Comparison of ENCODE assay signal across 1 cellular context in the genomic region with DNA sequence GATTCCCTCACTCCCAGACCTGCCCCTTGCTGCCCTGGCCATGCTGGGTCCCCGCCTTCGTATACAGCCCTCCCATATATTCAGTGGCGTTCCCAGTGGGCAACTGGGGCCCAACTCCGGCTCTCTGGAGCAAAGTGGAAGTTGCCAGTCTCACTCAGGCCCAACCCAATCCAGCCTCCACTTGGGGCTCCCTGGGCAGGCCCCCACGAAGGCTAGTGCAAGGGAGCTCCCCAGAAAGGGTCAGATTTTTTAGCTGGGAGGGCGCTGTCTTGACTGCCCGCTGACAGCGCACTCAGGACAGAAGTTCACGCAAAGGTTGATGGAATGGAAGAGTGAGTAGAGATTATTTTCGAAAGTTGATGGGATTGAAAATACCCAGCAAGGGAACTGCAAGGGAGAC.
TF ChIP-seq lines count a peak whose summit lies in the region.

No MANE protein-coding gene starts in this region.

TF ChIP-seq in GM23338, 12 proteins besides CTCF, POLR2A, EP300 and RAD21 (continued from another document):
- TF ChIP-seq, protein P1, sequence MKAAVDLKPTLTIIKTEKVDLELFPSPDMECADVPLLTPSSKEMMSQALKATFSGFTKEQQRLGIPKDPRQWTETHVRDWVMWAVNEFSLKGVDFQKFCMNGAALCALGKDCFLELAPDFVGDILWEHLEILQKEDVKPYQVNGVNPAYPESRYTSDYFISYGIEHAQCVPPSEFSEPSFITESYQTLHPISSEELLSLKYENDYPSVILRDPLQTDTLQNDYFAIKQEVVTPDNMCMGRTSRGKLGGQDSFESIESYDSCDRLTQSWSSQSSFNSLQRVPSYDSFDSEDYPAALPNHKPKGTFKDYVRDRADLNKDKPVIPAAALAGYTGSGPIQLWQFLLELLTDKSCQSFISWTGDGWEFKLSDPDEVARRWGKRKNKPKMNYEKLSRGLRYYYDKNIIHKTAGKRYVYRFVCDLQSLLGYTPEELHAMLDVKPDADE (IDR thresholded peaks at IDR 0.05) = no peak
- TF ChIP-seq ZNF114 (CRISPR knock-in tag; IDR thresholded peaks at IDR 0.05) (no peak), CREB1 (CRISPR knock-in tag; IDR thresholded peaks at IDR 0.05; ENCODE audit: low read depth) (no peak), NANOG (IDR thresholded peaks at IDR 0.05; ENCODE audit: borderline replicate concordance) (no peak), STAT1 (IDR thresholded peaks at IDR 0.05; ENCODE audit: unreplicated experiment) (no peak), POLR2AphosphoS5 (IDR thresholded peaks at IDR 0.05; ENCODE audit: low read depth) (no peak), ZNF331 (CRISPR knock-in tag; IDR thresholded peaks at IDR 0.05; ENCODE audit: low read depth) (no peak), EZH2phosphoT487 (IDR thresholded peaks at IDR 0.05; ENCODE audit: unreplicated experiment) (no peak)
- TF ChIP-seq, protein P2, sequence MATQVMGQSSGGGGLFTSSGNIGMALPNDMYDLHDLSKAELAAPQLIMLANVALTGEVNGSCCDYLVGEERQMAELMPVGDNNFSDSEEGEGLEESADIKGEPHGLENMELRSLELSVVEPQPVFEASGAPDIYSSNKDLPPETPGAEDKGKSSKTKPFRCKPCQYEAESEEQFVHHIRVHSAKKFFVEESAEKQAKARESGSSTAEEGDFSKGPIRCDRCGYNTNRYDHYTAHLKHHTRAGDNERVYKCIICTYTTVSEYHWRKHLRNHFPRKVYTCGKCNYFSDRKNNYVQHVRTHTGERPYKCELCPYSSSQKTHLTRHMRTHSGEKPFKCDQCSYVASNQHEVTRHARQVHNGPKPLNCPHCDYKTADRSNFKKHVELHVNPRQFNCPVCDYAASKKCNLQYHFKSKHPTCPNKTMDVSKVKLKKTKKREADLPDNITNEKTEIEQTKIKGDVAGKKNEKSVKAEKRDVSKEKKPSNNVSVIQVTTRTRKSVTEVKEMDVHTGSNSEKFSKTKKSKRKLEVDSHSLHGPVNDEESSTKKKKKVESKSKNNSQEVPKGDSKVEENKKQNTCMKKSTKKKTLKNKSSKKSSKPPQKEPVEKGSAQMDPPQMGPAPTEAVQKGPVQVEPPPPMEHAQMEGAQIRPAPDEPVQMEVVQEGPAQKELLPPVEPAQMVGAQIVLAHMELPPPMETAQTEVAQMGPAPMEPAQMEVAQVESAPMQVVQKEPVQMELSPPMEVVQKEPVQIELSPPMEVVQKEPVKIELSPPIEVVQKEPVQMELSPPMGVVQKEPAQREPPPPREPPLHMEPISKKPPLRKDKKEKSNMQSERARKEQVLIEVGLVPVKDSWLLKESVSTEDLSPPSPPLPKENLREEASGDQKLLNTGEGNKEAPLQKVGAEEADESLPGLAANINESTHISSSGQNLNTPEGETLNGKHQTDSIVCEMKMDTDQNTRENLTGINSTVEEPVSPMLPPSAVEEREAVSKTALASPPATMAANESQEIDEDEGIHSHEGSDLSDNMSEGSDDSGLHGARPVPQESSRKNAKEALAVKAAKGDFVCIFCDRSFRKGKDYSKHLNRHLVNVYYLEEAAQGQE (IDR thresholded peaks at IDR 0.05; ENCODE audit: unreplicated experiment) = no peak
- TF ChIP-seq, protein P3, sequence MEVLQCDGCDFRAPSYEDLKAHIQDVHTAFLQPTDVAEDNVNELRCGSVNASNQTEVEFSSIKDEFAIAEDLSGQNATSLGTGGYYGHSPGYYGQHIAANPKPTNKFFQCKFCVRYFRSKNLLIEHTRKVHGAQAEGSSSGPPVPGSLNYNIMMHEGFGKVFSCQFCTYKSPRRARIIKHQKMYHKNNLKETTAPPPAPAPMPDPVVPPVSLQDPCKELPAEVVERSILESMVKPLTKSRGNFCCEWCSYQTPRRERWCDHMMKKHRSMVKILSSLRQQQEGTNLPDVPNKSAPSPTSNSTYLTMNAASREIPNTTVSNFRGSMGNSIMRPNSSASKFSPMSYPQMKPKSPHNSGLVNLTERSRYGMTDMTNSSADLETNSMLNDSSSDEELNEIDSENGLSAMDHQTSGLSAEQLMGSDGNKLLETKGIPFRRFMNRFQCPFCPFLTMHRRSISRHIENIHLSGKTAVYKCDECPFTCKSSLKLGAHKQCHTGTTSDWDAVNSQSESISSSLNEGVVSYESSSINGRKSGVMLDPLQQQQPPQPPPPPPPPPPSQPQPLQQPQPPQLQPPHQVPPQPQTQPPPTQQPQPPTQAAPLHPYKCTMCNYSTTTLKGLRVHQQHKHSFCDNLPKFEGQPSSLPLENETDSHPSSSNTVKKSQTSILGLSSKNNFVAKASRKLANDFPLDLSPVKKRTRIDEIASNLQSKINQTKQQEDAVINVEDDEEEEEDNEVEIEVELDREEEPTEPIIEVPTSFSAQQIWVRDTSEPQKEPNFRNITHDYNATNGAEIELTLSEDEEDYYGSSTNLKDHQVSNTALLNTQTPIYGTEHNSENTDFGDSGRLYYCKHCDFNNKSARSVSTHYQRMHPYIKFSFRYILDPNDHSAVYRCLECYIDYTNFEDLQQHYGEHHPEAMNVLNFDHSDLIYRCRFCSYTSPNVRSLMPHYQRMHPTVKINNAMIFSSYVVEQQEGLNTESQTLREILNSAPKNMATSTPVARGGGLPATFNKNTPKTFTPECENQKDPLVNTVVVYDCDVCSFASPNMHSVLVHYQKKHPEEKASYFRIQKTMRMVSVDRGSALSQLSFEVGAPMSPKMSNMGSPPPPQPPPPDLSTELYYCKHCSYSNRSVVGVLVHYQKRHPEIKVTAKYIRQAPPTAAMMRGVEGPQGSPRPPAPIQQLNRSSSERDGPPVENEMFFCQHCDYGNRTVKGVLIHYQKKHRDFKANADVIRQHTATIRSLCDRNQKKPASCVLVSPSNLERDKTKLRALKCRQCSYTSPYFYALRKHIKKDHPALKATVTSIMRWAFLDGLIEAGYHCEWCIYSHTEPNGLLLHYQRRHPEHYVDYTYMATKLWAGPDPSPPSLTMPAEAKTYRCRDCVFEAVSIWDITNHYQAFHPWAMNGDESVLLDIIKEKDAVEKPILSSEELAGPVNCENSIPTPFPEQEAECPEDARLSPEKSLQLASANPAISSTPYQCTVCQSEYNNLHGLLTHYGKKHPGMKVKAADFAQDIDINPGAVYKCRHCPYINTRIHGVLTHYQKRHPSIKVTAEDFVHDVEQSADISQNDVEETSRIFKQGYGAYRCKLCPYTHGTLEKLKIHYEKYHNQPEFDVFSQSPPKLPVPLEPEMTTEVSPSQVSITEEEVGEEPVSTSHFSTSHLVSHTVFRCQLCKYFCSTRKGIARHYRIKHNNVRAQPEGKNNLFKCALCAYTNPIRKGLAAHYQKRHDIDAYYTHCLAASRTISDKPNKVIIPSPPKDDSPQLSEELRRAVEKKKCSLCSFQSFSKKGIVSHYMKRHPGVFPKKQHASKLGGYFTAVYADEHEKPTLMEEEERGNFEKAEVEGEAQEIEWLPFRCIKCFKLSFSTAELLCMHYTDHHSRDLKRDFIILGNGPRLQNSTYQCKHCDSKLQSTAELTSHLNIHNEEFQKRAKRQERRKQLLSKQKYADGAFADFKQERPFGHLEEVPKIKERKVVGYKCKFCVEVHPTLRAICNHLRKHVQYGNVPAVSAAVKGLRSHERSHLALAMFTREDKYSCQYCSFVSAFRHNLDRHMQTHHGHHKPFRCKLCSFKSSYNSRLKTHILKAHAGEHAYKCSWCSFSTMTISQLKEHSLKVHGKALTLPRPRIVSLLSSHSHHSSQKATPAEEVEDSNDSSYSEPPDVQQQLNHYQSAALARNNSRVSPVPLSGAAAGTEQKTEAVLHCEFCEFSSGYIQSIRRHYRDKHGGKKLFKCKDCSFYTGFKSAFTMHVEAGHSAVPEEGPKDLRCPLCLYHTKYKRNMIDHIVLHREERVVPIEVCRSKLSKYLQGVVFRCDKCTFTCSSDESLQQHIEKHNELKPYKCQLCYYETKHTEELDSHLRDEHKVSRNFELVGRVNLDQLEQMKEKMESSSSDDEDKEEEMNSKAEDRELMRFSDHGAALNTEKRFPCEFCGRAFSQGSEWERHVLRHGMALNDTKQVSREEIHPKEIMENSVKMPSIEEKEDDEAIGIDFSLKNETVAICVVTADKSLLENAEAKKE (CRISPR knock-in tag; IDR thresholded peaks at IDR 0.05) = no peak
